In the genomic region with DNA sequence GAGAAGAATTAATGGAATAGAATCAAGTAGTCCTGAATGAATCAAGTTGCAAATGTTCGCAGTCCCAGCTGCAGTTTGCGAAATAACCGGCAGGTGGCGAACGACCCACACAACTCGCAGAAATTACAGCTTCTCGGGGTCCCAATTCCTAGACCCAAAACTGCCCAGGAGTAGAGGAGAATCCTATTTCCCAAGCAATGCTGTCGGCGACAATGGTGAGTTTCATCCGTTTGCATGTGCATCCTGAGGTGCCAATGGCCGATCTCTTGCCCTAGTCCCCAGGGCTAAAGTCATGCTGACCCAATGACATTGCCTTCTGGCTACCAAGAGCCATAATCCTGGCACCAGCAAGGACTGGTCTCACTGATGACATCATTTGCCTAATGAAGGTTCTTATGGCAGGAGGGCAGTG, we compare ENCODE assay signal across 8 cellular contexts. TPM values are rescaled to one million over a fixed set of nuclear protein-coding genes. Genes with fewer than 3 reads are reported as not detected.
DNase-seq lines count a peak whose midpoint lies in the region; ATAC-seq and TF ChIP-seq lines count a peak whose summit lies in the region.
"Had no signal": no experiment of that assay in that cellular context is flagged by ENCODE, and none has a peak within 500 bp of the region (broad histone marks: within the 10 kb centered on the region; RNA-seq: fewer than 3 reads in every experiment).

No MANE protein-coding gene starts in this region.

- TF ChIP-seq CTCF in GM06990 (IDR thresholded peaks at IDR 0.05; ENCODE audit: insufficient read depth, low read length, poor library complexity, severe bottlenecking) (peak; percentile 95), WTC11 (IDR thresholded peaks at IDR 0.05) (peak; percentile 96), transverse colon (IDR thresholded peaks at IDR 0.05) (peak; percentile 81 to 90 (median 85))

- H3K27me3 ChIP-seq in GM06990 (replicated peaks; ENCODE audit: control insufficient read depth, insufficient read depth, low read length) (no peaks in the 10 kb centered on the region; the same call in 1 of the 2 replicates), transverse colon (peaks cover 54% of the 10 kb centered on the region)

- TF ChIP-seq EP300 in transverse colon (IDR thresholded peaks at IDR 0.05; ENCODE audit: low read depth) = no peak

- CTCF ChIA-PET in WTC11 (lab: Charles Lee) = interaction anchor here (0.6 to 4.3 kb wide), 22 partner anchors 8 to 684 kb away, joined by 3 to 78 read pairs (median 4); a partner anchor contains a TSS

- 0 to 1% methylated on average over 5 to 11 of the region's 11 CpGs for WGBS in transverse colon (ENCODE audit: low coverage in 1 of 2), 2 donors

- intact Hi-C loops in transverse colon (cut with DNase I; ENCODE audit: low total_unique reads) = loop anchor here (5.0 kb wide), 1 partner anchor 598 kb away; no protein-coding TSS in a partner anchor

- peaks cover 76% of the 10 kb centered on the region for H3K27me3 Mint-ChIP-seq in WTC11 (ENCODE audit: low read depth)

- no peak for DNase-seq in GM06990 (ENCODE audit: extremely low read depth, insufficient read length)
- DNase-seq in NCI-H1105 (lab: John Stamatoyannopoulos, UW) = peak; percentile 85
- DNase-seq in WTC11 (ENCODE audit: low spot score) = peak; percentile 81
- peak; percentile 71 for DNase-seq in dermis blood vessel endothelial cell
- DNase-seq in mucosa of gallbladder (ENCODE audit: low spot score) = peak; percentile 40
- peak; percentile 26 for DNase-seq in transverse colon
- no peak for DNase-seq in SW480 (ENCODE audit: low spot score)

- peaks cover 6% of the 10 kb centered on the region; the same call in 1 of the 2 replicates for H3K9me3 Mint-ChIP-seq in WTC11
- H3K9me3 Mint-ChIP-seq: activated naive CD4-positive, alpha-beta T cell treated with anti-CD3 and anti-CD28 coated beads, Interleukin-2, amount 50 U/mL, for 24 hours had no signal

- POLR2A ChIA-PET in WTC11 (lab: Charles Lee) = no interaction called here

- H3K36me3 ChIP-seq in GM06990 (ENCODE audit: control insufficient read depth, insufficient read depth, low read length) = no peaks in the 10 kb centered on the region
- no peaks in the 10 kb centered on the region for H3K36me3 ChIP-seq in transverse colon

- H3K4me3 ChIP-seq in GM06990 (replicated peaks; ENCODE audit: low read depth, low read length) = no peak overlapping the region
- H3K4me3 ChIP-seq in transverse colon = no peak overlapping the region

- H3K36me3 Mint-ChIP-seq in WTC11 = no peaks in the 10 kb centered on the region
- H3K36me3 Mint-ChIP-seq: activated naive CD4-positive, alpha-beta T cell treated with anti-CD3 and anti-CD28 coated beads, Interleukin-2, amount 50 U/mL, for 24 hours had no signal

- H3K4me3 Mint-ChIP-seq in WTC11 = no peak overlapping the region
- H3K4me3 Mint-ChIP-seq: activated naive CD4-positive, alpha-beta T cell treated with anti-CD3 and anti-CD28 coated beads, Interleukin-2, amount 50 U/mL, for 24 hours had no signal

- H3K4me1 Mint-ChIP-seq in WTC11 = peaks cover 21% of the 10 kb centered on the region
- H3K4me1 Mint-ChIP-seq: activated naive CD4-positive, alpha-beta T cell treated with anti-CD3 and anti-CD28 coated beads, Interleukin-2, amount 50 U/mL, for 24 hours had no signal

- no peak overlapping the region for H3K27ac ChIP-seq in transverse colon

- H3K9me3 ChIP-seq in transverse colon = no peaks in the 10 kb centered on the region

- H3K4me1 ChIP-seq in transverse colon = no peaks in the 10 kb centered on the region

- in situ Hi-C loops in transverse colon (cut with MboI; ENCODE audit: low pct_ligation_motif_present in 1 of 4, low pct_unique_long_range_greater_than_20kb in 1 of 4, low sequenced_read_pairs in 3 of 4) = loop anchor here (5.0 to 25.0 kb wide), 3 partner anchors 588 to 598 kb away; no protein-coding TSS in a partner anchor

- no peak overlapping the region for H3K27ac Mint-ChIP-seq in WTC11

- peak; percentile 30 for ATAC-seq in WTC11

- TF ChIP-seq POLR2A in transverse colon (IDR thresholded peaks at IDR 0.05) = no peak

TF ChIP-seq in WTC11, 78 proteins besides CTCF, POLR2A, EP300 and RAD21:
- peak; percentile 97 for TF ChIP-seq ZNF121 (CRISPR knock-in tag; IDR thresholded peaks at IDR 0.05)
- TF ChIP-seq NR3C1 (CRISPR knock-in tag; conservative IDR thresholded peaks at IDR 0.05; ENCODE audit: low read depth) = no peak

RNA-seq across cellular contexts. Expression of a gene that starts 8.5 kb away (rescaled TPM):
- 0.07 to 0.14 TPM (median 0.07 TPM) in 3 replicates for total RNA-seq in WTC11 (2021)
- total RNA-seq in dermis blood vessel endothelial cell = not detected in 2 replicates
- not detected for total RNA-seq in mucosa of gallbladder
- not detected for total RNA-seq in transverse colon

RNA-seq across cellular contexts. Expression of a gene that starts 31.9 kb away (rescaled TPM):
- total RNA-seq in WTC11 (2021) = 4.0 to 9.8 TPM (median 5.7 TPM) in 3 replicates
- not detected in 2 replicates for total RNA-seq in dermis blood vessel endothelial cell
- total RNA-seq in mucosa of gallbladder = 958 TPM
- total RNA-seq in transverse colon = not detected

Comparison
In these comparisons a context has a peak if more than half of its experiments do, and no peak if none do; other contexts are left out.
1. DNase-seq: peak in NCI-H1105 (single experiment), WTC11 (single experiment), dermis blood vessel endothelial cell (single experiment), mucosa of gallbladder (single experiment) and transverse colon (single experiment); none in GM06990 (single experiment) and SW480 (single experiment).
2. RNA of a gene that starts 31.9 kb away (total RNA-seq): 958 TPM in mucosa of gallbladder (single experiment); 4.0 to 9.8 TPM in WTC11, not detected in dermis blood vessel endothelial cell and not detected in transverse colon; every median in the first group is over 10 times any median in the second.
3. Peak in every context shown above with its lines, with median percentiles within 50 percentile points of each other: CTCF ChIP-seq.